8 cellular contexts compared by ENCODE assay signal in genomic region chr1:20366766-20367602, GRCh38.
DNase-seq lines count a peak whose midpoint lies in the region; ATAC-seq, FAIRE-seq and TF ChIP-seq lines count a peak whose summit lies in the region.

No MANE protein-coding gene starts in this region.

- DNase-seq in BJ (ENCODE audit: low read depth) (no peak), GM12878 (ENCODE audit: low read depth, low spot score) (no peak), iris pigment epithelial cell (ENCODE audit: low read depth) (peak; percentile 51), NCI-H2196 treated with DMSO at 0.1 percent for 48 hours (lab: John Stamatoyannopoulos, UW; ENCODE audit: unreplicated experiment) (no peak)
- no peak for DNase-seq in activated CD4-positive, alpha-beta T cell treated with anti-CD3 and anti-CD28 coated beads, Interleukin-2, amount 50 U/mL, for 4 hours

- no peak for TF ChIP-seq POLR2A in GM12878 (IDR thresholded peaks at IDR 0.05; ENCODE audit: low read depth, low read length)

- H3K79me2 ChIP-seq in GM12878 (ENCODE audit: control insufficient read depth, insufficient read depth, low read length): no peaks in the 10 kb centered on the region

- no peak overlapping the region for H3K9ac ChIP-seq in HUES48 (ENCODE audit: low read depth, low read length)
- no peak overlapping the region for H3K9ac ChIP-seq in GM12878 (ENCODE audit: control insufficient read depth, insufficient read depth, low read length)
- no peak overlapping the region for H3K9ac ChIP-seq in stomach smooth muscle (ENCODE audit: low read length in 2 of 2)

- H3K27ac ChIP-seq in HUES48 (ENCODE audit: low read depth, low read length) (no peak overlapping the region), GM12878 (ENCODE audit: control insufficient read depth, insufficient read depth) (no peak overlapping the region), stomach smooth muscle (ENCODE audit: low read length) (no peak overlapping the region)

- H2AFZ ChIP-seq in GM12878 (ENCODE audit: control insufficient read depth, low read depth, low read length): no peak overlapping the region

- TF ChIP-seq EP300 in GM12878 (IDR thresholded peaks at IDR 0.05; ENCODE audit: borderline replicate concordance in 1 of 2, control insufficient read depth in 1 of 2, low read depth in 2 of 2, low read length in 2 of 2): no peak

- no peak for TF ChIP-seq RAD21 in GM12878 (IDR thresholded peaks at IDR 0.05; ENCODE audit: insufficient read depth, low read depth, low read length)

- SMC1A ChIA-PET in GM12878 (lab: Charles Lee; ENCODE audit: uncharacterized antibody, unreplicated experiment): no interaction called here

- H4K20me1 ChIP-seq in GM12878 (ENCODE audit: control insufficient read depth, insufficient read depth): no peaks in the 10 kb centered on the region

- H3K4me2 ChIP-seq in GM12878 (ENCODE audit: control insufficient read depth, insufficient read depth): no peak overlapping the region

- H3K9me3 ChIP-seq in HUES48 (ENCODE audit: control insufficient read depth, insufficient read depth, low read length): no peaks in the 10 kb centered on the region
- no peaks in the 10 kb centered on the region for H3K9me3 ChIP-seq in GM12878 (replicated peaks; ENCODE audit: control insufficient read depth, insufficient read depth, low read length)
- no peaks in the 10 kb centered on the region for H3K9me3 ChIP-seq in stomach smooth muscle (ENCODE audit: control insufficient read depth in 2 of 2, low read length in 2 of 2)

- in situ Hi-C loops in GM12878 (cut with MboI): no loop called here

- no peak for FAIRE-seq in GM12878 (lab: Jason Lieb, UNC)

- intact Hi-C loops in GM12878 (cut with micrococcal nuclease; ENCODE audit: unreplicated experiment): no loop called here

- no TSS peak for BruUV-seq in GM12878 (replicated peaks; lab: Mats Ljungman, UMichigan)

- RAD21 ChIA-PET in GM12878 (lab: Charles Lee; ENCODE audit: unreplicated experiment): no interaction called here

- WGBS in GM12878 (ENCODE audit: insufficient coverage, insufficient replicate concordance, low lambda C conversion rate, missing lambda C conversion rate): 30% methylated on average over 42 of the region's 42 CpGs

- POLR2A ChIA-PET in BJ (lab: Charles Lee): no interaction called here
- POLR2A ChIA-PET in GM12878 (lab: Charles Lee): no interaction called here

- H3K4me1 ChIP-seq in HUES48 (ENCODE audit: control insufficient read depth, insufficient read depth, low read length) (0 out of 2 replicates have a peak, but pooled peaks cover 2% of the 10 kb centered on the region), GM12878 (ENCODE audit: control insufficient read depth, insufficient read depth, low read length) (no peaks in the 10 kb centered on the region), stomach smooth muscle (ENCODE audit: control insufficient read depth, insufficient read depth, low read length) (peaks cover 13% of the 10 kb centered on the region)

- CTCF ChIA-PET in BJ (lab: Yijun Ruan, JAX): interaction anchor here (0.7 to 2.6 kb wide), 7 partner anchors 8 to 127 kb away, joined by 3 to 17 read pairs (median 4); no protein-coding TSS in a partner anchor
- CTCF ChIA-PET in GM12878 (lab: Yijun Ruan, JAX): no interaction called here

- H3K4me3 ChIP-seq in BJ (ENCODE audit: low read depth, low read length): no peak overlapping the region
- peak overlapping the region; percentile 63 for H3K4me3 ChIP-seq in HUES48 (ENCODE audit: low read depth, low read length)
- H3K4me3 ChIP-seq in GM12878: no peak overlapping the region
- peak overlapping the region; percentile 12 to 49 for H3K4me3 ChIP-seq in stomach smooth muscle (ENCODE audit: low read length in 2 of 2)

- peak; percentile 40; the same call in 2 of the 3 replicates for ATAC-seq in GM12878
- ATAC-seq in GM18867 (IDR thresholded peaks at IDR 0.05; ENCODE audit: unreplicated experiment): no peak

- peaks cover 43% of the 10 kb centered on the region for H3K27me3 ChIP-seq in BJ (ENCODE audit: control insufficient read depth, insufficient read depth, low read length)
- peaks cover 87% of the 10 kb centered on the region for H3K27me3 ChIP-seq in HUES48 (ENCODE audit: control insufficient read depth, insufficient read depth, low read length)
- peaks cover 4 to 7% of the 10 kb centered on the region in 2 experiments for H3K27me3 ChIP-seq in GM12878 (replicated peaks in 1 of 2; ENCODE audit: control insufficient read depth in 2 of 2, insufficient read depth in 2 of 2, low read length in 1 of 2)
- peaks cover 51 to 67% of the 10 kb centered on the region in 2 donors for H3K27me3 ChIP-seq in stomach smooth muscle (ENCODE audit: control insufficient read depth in 1 of 2, insufficient read depth in 2 of 2, low read length in 2 of 2)

- TF ChIP-seq CTCF in BJ (IDR thresholded peaks at IDR 0.05; ENCODE audit: insufficient read depth, low read depth, low read length) (peak; percentile 76), GM12878 (IDR thresholded peaks at IDR 0.05 in 2 of 3, conservative IDR thresholded peaks at IDR 0.05 in 1 of 3; ENCODE audit: control insufficient read depth in 2 of 3, extremely low read depth in 1 of 3, insufficient read depth in 1 of 3, low read depth in 3 of 3, low read length in 3 of 3) (0 out of 6 replicates have a peak, but pooled peaks of 2 of the 3 experiments have one; percentile 16 to 31)

- H3K36me3 ChIP-seq in BJ (ENCODE audit: control insufficient read depth, insufficient read depth, low read length): no peaks in the 10 kb centered on the region
- H3K36me3 ChIP-seq in HUES48 (ENCODE audit: control insufficient read depth, insufficient read depth, low read length): no peaks in the 10 kb centered on the region
- H3K36me3 ChIP-seq in GM12878 (ENCODE audit: control insufficient read depth in 2 of 2, insufficient read depth in 2 of 2, low read length in 1 of 2): no peaks in the 10 kb centered on the region
- no peaks in the 10 kb centered on the region for H3K36me3 ChIP-seq in stomach smooth muscle (ENCODE audit: control insufficient read depth in 2 of 2, insufficient read depth in 2 of 2, low read length in 2 of 2)

TF ChIP-seq in GM12878, 131 proteins besides CTCF, POLR2A, EP300 and RAD21:
- TF ChIP-seq SREBF2 (IDR thresholded peaks at IDR 0.05; ENCODE audit: low read length) (no peak), HDAC2 (IDR thresholded peaks at IDR 0.05) (no peak), ZNF217 (IDR thresholded peaks at IDR 0.05) (no peak), TCF3 (IDR thresholded peaks at IDR 0.05; ENCODE audit: borderline replicate concordance, insufficient read depth, low read depth, low read length) (no peak), SMAD5 (IDR thresholded peaks at IDR 0.05; ENCODE audit: low read depth) (no peak), MEF2A (IDR thresholded peaks at IDR 0.05; ENCODE audit: insufficient read depth, low read depth, low read length) (no peak), POU2F2 (IDR thresholded peaks at IDR 0.05; ENCODE audit: borderline replicate concordance, low read depth, low read length) (no peak), CHD1 (IDR thresholded peaks at IDR 0.05; ENCODE audit: low read depth, low read length) (no peak), SUPT20H (IDR thresholded peaks at IDR 0.05; ENCODE audit: borderline replicate concordance, control insufficient read depth, low read depth, low read length) (no peak), ATF7 (IDR thresholded peaks at IDR 0.05; ENCODE audit: low read depth) (no peak)
- TF ChIP-seq, protein P1, sequence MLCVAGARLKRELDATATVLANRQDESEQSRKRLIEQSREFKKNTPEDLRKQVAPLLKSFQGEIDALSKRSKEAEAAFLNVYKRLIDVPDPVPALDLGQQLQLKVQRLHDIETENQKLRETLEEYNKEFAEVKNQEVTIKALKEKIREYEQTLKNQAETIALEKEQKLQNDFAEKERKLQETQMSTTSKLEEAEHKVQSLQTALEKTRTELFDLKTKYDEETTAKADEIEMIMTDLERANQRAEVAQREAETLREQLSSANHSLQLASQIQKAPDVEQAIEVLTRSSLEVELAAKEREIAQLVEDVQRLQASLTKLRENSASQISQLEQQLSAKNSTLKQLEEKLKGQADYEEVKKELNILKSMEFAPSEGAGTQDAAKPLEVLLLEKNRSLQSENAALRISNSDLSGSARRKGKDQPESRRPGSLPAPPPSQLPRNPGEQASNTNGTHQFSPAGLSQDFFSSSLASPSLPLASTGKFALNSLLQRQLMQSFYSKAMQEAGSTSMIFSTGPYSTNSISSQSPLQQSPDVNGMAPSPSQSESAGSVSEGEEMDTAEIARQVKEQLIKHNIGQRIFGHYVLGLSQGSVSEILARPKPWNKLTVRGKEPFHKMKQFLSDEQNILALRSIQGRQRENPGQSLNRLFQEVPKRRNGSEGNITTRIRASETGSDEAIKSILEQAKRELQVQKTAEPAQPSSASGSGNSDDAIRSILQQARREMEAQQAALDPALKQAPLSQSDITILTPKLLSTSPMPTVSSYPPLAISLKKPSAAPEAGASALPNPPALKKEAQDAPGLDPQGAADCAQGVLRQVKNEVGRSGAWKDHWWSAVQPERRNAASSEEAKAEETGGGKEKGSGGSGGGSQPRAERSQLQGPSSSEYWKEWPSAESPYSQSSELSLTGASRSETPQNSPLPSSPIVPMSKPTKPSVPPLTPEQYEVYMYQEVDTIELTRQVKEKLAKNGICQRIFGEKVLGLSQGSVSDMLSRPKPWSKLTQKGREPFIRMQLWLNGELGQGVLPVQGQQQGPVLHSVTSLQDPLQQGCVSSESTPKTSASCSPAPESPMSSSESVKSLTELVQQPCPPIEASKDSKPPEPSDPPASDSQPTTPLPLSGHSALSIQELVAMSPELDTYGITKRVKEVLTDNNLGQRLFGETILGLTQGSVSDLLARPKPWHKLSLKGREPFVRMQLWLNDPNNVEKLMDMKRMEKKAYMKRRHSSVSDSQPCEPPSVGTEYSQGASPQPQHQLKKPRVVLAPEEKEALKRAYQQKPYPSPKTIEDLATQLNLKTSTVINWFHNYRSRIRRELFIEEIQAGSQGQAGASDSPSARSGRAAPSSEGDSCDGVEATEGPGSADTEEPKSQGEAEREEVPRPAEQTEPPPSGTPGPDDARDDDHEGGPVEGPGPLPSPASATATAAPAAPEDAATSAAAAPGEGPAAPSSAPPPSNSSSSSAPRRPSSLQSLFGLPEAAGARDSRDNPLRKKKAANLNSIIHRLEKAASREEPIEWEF (IDR thresholded peaks at IDR 0.05; ENCODE audit: insufficient replicate concordance, low read depth, low read length): no peak

Comparison
In these comparisons a context has a peak if more than half of its experiments do, and no peak if none do; other contexts are left out.
1. H3K4me3 ChIP-seq: peak in HUES48 (single experiment) and stomach smooth muscle (2 of 2); none in BJ (single experiment) and GM12878 (single experiment).